In genomic region chr9:101398335-101398929, GRCh38 we compare ENCODE assay signal across 1 cellular context.
A peak's percentile ranks its signal among the peaks of the same experiment; 100 is the strongest.
TF ChIP-seq lines count a peak whose summit lies in the region.

Gene MRPL50 (minus strand): TSS chr9:101398618. CDS start chr9:101398592, 26 bp downstream.
Gene ZNF189 (plus strand): TSS chr9:101398851. CDS start chr9:101399157, 306 bp downstream.

TF ChIP-seq in HepG2, 621 proteins besides CTCF, POLR2A, EP300 and RAD21 (continued from another document and continues in another):
- peak; percentile 69; the same call in 1 of the 2 replicates for TF ChIP-seq ZNF639 (CRISPR knock-in tag; conservative IDR thresholded peaks at IDR 0.05)
- no peak for TF ChIP-seq GRHL1 (CRISPR knock-in tag; conservative IDR thresholded peaks at IDR 0.05)
- TF ChIP-seq SSRP1 (CRISPR knock-in tag; IDR thresholded peaks at IDR 0.05): peak; percentile 86; the same call in 1 of the 2 replicates
- TF ChIP-seq HNF1A (IDR thresholded peaks at IDR 0.05; ENCODE audit: low read depth): peak; percentile 73; the same call in 1 of the 2 replicates
- TF ChIP-seq HNF1A (CRISPR knock-in tag; IDR thresholded peaks at IDR 0.05; ENCODE audit: borderline replicate concordance): peak; percentile 45; the same call in 1 of the 2 replicates
- peak; percentile 70 for TF ChIP-seq PPARG (CRISPR knock-in tag; conservative IDR thresholded peaks at IDR 0.05)
- no peak for TF ChIP-seq AKAP8 (CRISPR knock-in tag; IDR thresholded peaks at IDR 0.05)
- TF ChIP-seq THAP9 (CRISPR knock-in tag; IDR thresholded peaks at IDR 0.05; ENCODE audit: borderline replicate concordance): peak; percentile 80; the same call in 1 of the 2 replicates
- peak; percentile 90 for TF ChIP-seq ZNF501 (CRISPR knock-in tag; IDR thresholded peaks at IDR 0.05)
- TF ChIP-seq EHMT2 (IDR thresholded peaks at IDR 0.05; ENCODE audit: borderline replicate concordance, low read depth, low read length): peak; percentile 40; the same call in 1 of the 2 replicates
- no peak for TF ChIP-seq ZNF839 (CRISPR knock-in tag; IDR thresholded peaks at IDR 0.05; ENCODE audit: borderline replicate concordance)
- TF ChIP-seq ZMYM3 (CRISPR knock-in tag; IDR thresholded peaks at IDR 0.05): peak; percentile 6; the same call in 1 of the 2 replicates
- TF ChIP-seq MED1 (CRISPR knock-in tag; IDR thresholded peaks at IDR 0.05): peak; percentile 67
- TF ChIP-seq ZNF232 (CRISPR knock-in tag; IDR thresholded peaks at IDR 0.05; ENCODE audit: borderline replicate concordance): peak; percentile 46; the same call in 1 of the 2 replicates
- no peak for TF ChIP-seq DPF2 (CRISPR knock-in tag; IDR thresholded peaks at IDR 0.05; ENCODE audit: borderline replicate concordance, low read depth)
- peak; percentile 64 for TF ChIP-seq GATAD2A (CRISPR knock-in tag; IDR thresholded peaks at IDR 0.05)
- TF ChIP-seq KDM4B (CRISPR knock-in tag; IDR thresholded peaks at IDR 0.05): no peak; the same call in 1 of the 2 replicates
- TF ChIP-seq KDM2A (CRISPR knock-in tag; IDR thresholded peaks at IDR 0.05; ENCODE audit: borderline replicate concordance, low read depth): peak; percentile 89
- TF ChIP-seq ZNF224 (CRISPR knock-in tag; IDR thresholded peaks at IDR 0.05): peak; percentile 57; the same call in 1 of the 2 replicates
- peak; percentile 96 for TF ChIP-seq ATF1 (CRISPR knock-in tag; IDR thresholded peaks at IDR 0.05)
- peak in 1 of 2 experiments; percentile 70; a peak in 2 of 4 replicates for TF ChIP-seq REST (IDR thresholded peaks at IDR 0.05; ENCODE audit: borderline replicate concordance in 1 of 2, low read depth in 1 of 2, low read length in 2 of 2)
- TF ChIP-seq ZNF446 (CRISPR knock-in tag; IDR thresholded peaks at IDR 0.05): no peak
- TF ChIP-seq TFDP1 (CRISPR knock-in tag; IDR thresholded peaks at IDR 0.05; ENCODE audit: borderline replicate concordance): peak; percentile 81
- peak; percentile 92; the same call in 1 of the 2 replicates for TF ChIP-seq DNMT3B (CRISPR knock-in tag; conservative IDR thresholded peaks at IDR 0.05)
- TF ChIP-seq HDAC2 (CRISPR knock-in tag; IDR thresholded peaks at IDR 0.05): peak; percentile 86
- peak; percentile 97 for TF ChIP-seq ZNF335 (CRISPR knock-in tag; IDR thresholded peaks at IDR 0.05)
- TF ChIP-seq RBFOX2 (IDR thresholded peaks at IDR 0.05; ENCODE audit: low read depth, low read length): peak; percentile 84
- TF ChIP-seq POGZ (CRISPR knock-in tag; IDR thresholded peaks at IDR 0.05): peak; percentile 88
- TF ChIP-seq ZNF24 (IDR thresholded peaks at IDR 0.05): no peak
- peak; percentile 34 for TF ChIP-seq ZSCAN9 (CRISPR knock-in tag; IDR thresholded peaks at IDR 0.05; ENCODE audit: borderline replicate concordance)
- no peak for TF ChIP-seq CENPT (CRISPR knock-in tag; IDR thresholded peaks at IDR 0.05; ENCODE audit: low read depth)
- peak; percentile 94 for TF ChIP-seq POLR2AphosphoS5 (IDR thresholded peaks at IDR 0.05; ENCODE audit: low read depth, low read length)
- 0 out of 2 replicates have a peak, but pooled peaks have one; percentile 10 for TF ChIP-seq ZNF629 (CRISPR knock-in tag; conservative IDR thresholded peaks at IDR 0.05)
- no peak for TF ChIP-seq ZNF326 (CRISPR knock-in tag; IDR thresholded peaks at IDR 0.05; ENCODE audit: borderline replicate concordance)
- 0 out of 2 replicates have a peak, but pooled peaks have one; percentile 31 for TF ChIP-seq ZNF766 (CRISPR knock-in tag; IDR thresholded peaks at IDR 0.05; ENCODE audit: borderline replicate concordance)
- peak; percentile 43; the same call in 1 of the 2 replicates for TF ChIP-seq RNF2 (conservative IDR thresholded peaks at IDR 0.05; ENCODE audit: low read depth)
- TF ChIP-seq HBP1 (CRISPR knock-in tag; IDR thresholded peaks at IDR 0.05; ENCODE audit: low read depth): peak; percentile 92
- peak; percentile 53; the same call in 1 of the 2 replicates for TF ChIP-seq ZNF280D (CRISPR knock-in tag; IDR thresholded peaks at IDR 0.05)
